ENCODE assay signal across 19 cellular contexts in the genomic region with DNA sequence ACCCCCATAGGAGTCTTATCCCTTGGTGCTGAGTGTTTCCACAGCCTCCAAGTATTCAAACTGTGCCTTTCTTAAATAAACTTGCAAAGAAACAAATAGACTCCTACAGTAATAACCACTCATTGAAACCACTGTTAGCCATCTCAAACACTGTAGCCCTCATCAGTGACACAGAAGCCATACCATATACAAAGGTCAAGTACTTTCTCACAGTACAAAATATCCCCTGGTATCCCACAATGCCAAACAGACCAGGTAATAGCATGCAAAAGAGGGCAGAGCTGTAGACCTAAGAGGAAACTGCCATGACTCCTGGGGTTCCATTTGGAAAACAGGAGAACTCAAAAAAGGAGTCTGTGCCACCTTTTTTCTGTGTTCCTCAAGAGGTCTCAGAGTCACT.
"Had no signal": no experiment of that assay in that cellular context is flagged by ENCODE, and none has a peak within 500 bp of the region (broad histone marks: within the 10 kb centered on the region; RNA-seq: fewer than 3 reads in every experiment).

No MANE protein-coding gene starts in this region.

- H3K27me3 ChIP-seq: spleen, upper lobe of left lung had no signal

- H3K4me2 ChIP-seq: SK-N-SH had no signal

- H3K36me3 Mint-ChIP-seq: brain had no signal

- H3K27ac ChIP-seq: lower lobe of right lung, upper lobe of left lung had no signal

- ATAC-seq: activated CD8-positive, alpha-beta memory T cell treated with anti-CD3 and anti-CD28 coated beads, Interleukin-2, amount 10 ng/mL, durations not matched to agents 7 days and 5 days; lower lobe of right lung; sciatic nerve; WTC11 had no signal

- H3K9ac ChIP-seq: SK-N-SH had no signal

- H3K4me1 Mint-ChIP-seq: nephron progenitor cell had no signal

- H3K27me3 Mint-ChIP-seq: activated CD4-positive, alpha-beta T cell treated with anti-CD3 and anti-CD28 coated beads, Interleukin-2, amount 10 ng/mL, durations not matched to agents 7 days and 5 days; activated CD8-positive, alpha-beta memory T cell treated with anti-CD3 and anti-CD28 coated beads, Interleukin-2, amount 10 ng/mL, durations not matched to agents 7 days and 5 days; activated naive CD4-positive, alpha-beta T cell treated with anti-CD3 and anti-CD28 coated beads, Interleukin-2, amount 10 ng/mL, durations not matched to agents 7 days and 5 days; brain had no signal

- DNase-seq: activated CD4-positive, alpha-beta T cell treated with anti-CD3 and anti-CD28 coated beads, Interleukin-2, amount 10 ng/mL, durations not matched to agents 7 days and 5 days; activated CD8-positive, alpha-beta memory T cell treated with anti-CD3 and anti-CD28 coated beads, Interleukin-2, amount 10 ng/mL, durations not matched to agents 7 days and 5 days; activated naive CD4-positive, alpha-beta T cell treated with anti-CD3 and anti-CD28 coated beads, Interleukin-2, amount 10 ng/mL, durations not matched to agents 7 days and 5 days; amniotic stem cell; dermis blood vessel endothelial cell; endodermal cell; erythroblast; hypothalamus; lower lobe of right lung; nephron progenitor cell; SK-N-SH; spleen; stimulated activated CD4-positive, alpha-beta T cell treated with anti-CD3 and anti-CD28 coated beads, Interleukin-1b, Interleukin-23, amount 100 ng/mL, for 48 hours; stimulated activated naive CD4-positive, alpha-beta T cell; upper lobe of left lung had no signal

- H3K4me1 ChIP-seq: lower lobe of right lung, upper lobe of left lung had no signal

- H3K4me3 ChIP-seq: lower lobe of right lung, spleen, upper lobe of left lung had no signal

- H3K9me3 Mint-ChIP-seq: brain, nephron progenitor cell, WTC11 had no signal

- H3K4me3 Mint-ChIP-seq: activated CD4-positive, alpha-beta T cell treated with anti-CD3 and anti-CD28 coated beads, Interleukin-2, amount 10 ng/mL, durations not matched to agents 7 days and 5 days; activated CD8-positive, alpha-beta memory T cell treated with anti-CD3 and anti-CD28 coated beads, Interleukin-2, amount 10 ng/mL, durations not matched to agents 7 days and 5 days; activated naive CD4-positive, alpha-beta T cell treated with anti-CD3 and anti-CD28 coated beads, Interleukin-2, amount 10 ng/mL, durations not matched to agents 7 days and 5 days; brain; endodermal cell; nephron progenitor cell; T-helper 1 cell treated with Interleukin-12 subunit alpha and Interleukin-12 subunit beta and Interleukin-4 antibody, amounts not matched to agents 30 μg/mL and 1 μg/mL, for 36 hours; WTC11 had no signal

- H3K27ac Mint-ChIP-seq: activated CD4-positive, alpha-beta T cell treated with anti-CD3 and anti-CD28 coated beads, Interleukin-2, amount 10 ng/mL, durations not matched to agents 7 days and 5 days; activated naive CD4-positive, alpha-beta T cell treated with anti-CD3 and anti-CD28 coated beads, Interleukin-2, amount 10 ng/mL, durations not matched to agents 7 days and 5 days; brain; endodermal cell; nephron progenitor cell; T-helper 1 cell treated with Interleukin-12 subunit alpha and Interleukin-12 subunit beta and Interleukin-4 antibody, amounts not matched to agents 30 μg/mL and 1 μg/mL, for 36 hours; WTC11 had no signal

- H3K9me3 ChIP-seq: lower lobe of right lung, SK-N-SH, spleen, upper lobe of left lung had no signal

- H3K36me3 ChIP-seq: lower lobe of right lung, spleen, upper lobe of left lung had no signal
